20 cellular contexts compared by ENCODE assay signal in genomic region chr18:27007880-27008279, GRCh38.
"Had no signal": no experiment of that assay in that cellular context is flagged by ENCODE, and none has a peak within 500 bp of the region (broad histone marks: within the 10 kb centered on the region; RNA-seq: fewer than 3 reads in every experiment).

No MANE protein-coding gene starts in this region.

- H3K4me3 ChIP-seq: colonic mucosa, esophagus muscularis mucosa, lung, neural progenitor cell, right atrium auricular region, smooth muscle cell, stomach, thyroid gland had no signal

- H3K9me3 ChIP-seq: colonic mucosa, esophagus muscularis mucosa, right atrium auricular region, stomach, thyroid gland had no signal

- H3K27ac ChIP-seq: colonic mucosa, esophagus muscularis mucosa, neural progenitor cell, parathyroid adenoma, right atrium auricular region, stomach, thyroid gland had no signal

- H3K4me2 ChIP-seq: neural progenitor cell, smooth muscle cell had no signal

- DNase-seq: colonic mucosa; effector CD8-positive, alpha-beta T cell; endodermal cell; foreskin melanocyte; hypothalamus; immature natural killer cell; islet precursor cell; mesenchymal stem cell; naive thymus-derived CD4-positive, alpha-beta T cell; stimulated activated CD4-positive, alpha-beta T cell treated with anti-CD3 and anti-CD28 coated beads, Interleukin-2, amount 100 ng/mL, for 24 hours; stimulated activated CD4-positive, alpha-beta T cell treated with anti-CD3 and anti-CD28 coated beads, Interleukin-4, amount 100 ng/mL, for 24 hours; stimulated activated naive CD4-positive, alpha-beta T cell treated with Interleukin-2 at 50 U/mL for 16 hours; stomach; thyroid gland had no signal

- H3K9ac ChIP-seq: neural progenitor cell, parathyroid adenoma had no signal

- H3K27me3 ChIP-seq: colonic mucosa, esophagus muscularis mucosa, neural progenitor cell, right atrium auricular region, stomach, thyroid gland had no signal

- H3K4me1 ChIP-seq: colonic mucosa, parathyroid adenoma, right atrium auricular region, stomach, thyroid gland had no signal

- H2AFZ ChIP-seq: neural progenitor cell, parathyroid adenoma had no signal

- H3K36me3 ChIP-seq: colonic mucosa, esophagus muscularis mucosa, neural progenitor cell, right atrium auricular region, stomach, thyroid gland had no signal

- H3K79me2 ChIP-seq: parathyroid adenoma had no signal
